ENCODE assay signal across 10 cellular contexts in genomic region chr4:143358419-143358818, GRCh38. TPM values are rescaled to one million over a fixed set of nuclear protein-coding genes. Genes with fewer than 3 reads are reported as not detected.
A peak's percentile ranks its signal among the peaks of the same experiment; 100 is the strongest.
DNase-seq lines count a peak whose midpoint lies in the region; ATAC-seq and TF ChIP-seq lines count a peak whose summit lies in the region.
"Had no signal": no experiment of that assay in that cellular context is flagged by ENCODE, and none has a peak within 500 bp of the region (broad histone marks: within the 10 kb centered on the region; RNA-seq: fewer than 3 reads in every experiment).

No MANE protein-coding gene starts in this region.

- no peaks in the 10 kb centered on the region for H3K27me3 Mint-ChIP-seq in osteocyte (ENCODE audit: unreplicated experiment)

- intact Hi-C loops in A673 (cut with micrococcal nuclease; ENCODE audit: unreplicated experiment) (loop anchor here (2.0 kb wide), 2 partner anchors 22 to 56 kb away; partner anchors contain the start of gene GAB1), dorsolateral prefrontal cortex (cut with DNase I) (no loop called here)

- peaks cover 12% of the 10 kb centered on the region; the same call in 1 of the 2 replicates for H3F3A ChIP-seq in Loucy (ENCODE audit: low read depth)

- no peak for ATAC-seq in GM19455 (IDR thresholded peaks at IDR 0.05; ENCODE audit: unreplicated experiment)

- H3K36me3 Mint-ChIP-seq in osteocyte (ENCODE audit: unreplicated experiment) = no peaks in the 10 kb centered on the region

- CTCF ChIA-PET in A673 (lab: Charles Lee) = no interaction called here

- H3K4me3 ChIP-seq in A673 (ENCODE audit: low read depth, low read length, poor library complexity, severe bottlenecking) (peak overlapping the region; percentile 21), Loucy (ENCODE audit: low read length, poor library complexity, severe bottlenecking) (peak overlapping the region; percentile 74), dorsolateral prefrontal cortex (peak overlapping the region in 9 of 59 donors; percentile 0 to 33 (median 21))

- POLR2A ChIA-PET in A673 (lab: Charles Lee; ENCODE audit: low non-redundant PET) = interaction anchor here (0.6 kb wide), 2 partner anchors 67 to 131 kb away, joined by 4 to 5 read pairs; no protein-coding TSS in a partner anchor

- H2AFZ ChIP-seq in Loucy (ENCODE audit: low read length) = no peak overlapping the region

- H3K27ac Mint-ChIP-seq in osteocyte (ENCODE audit: unreplicated experiment) = peak overlapping the region; percentile 80
- H3K27ac Mint-ChIP-seq: T-helper 17 cell had no signal

- H3K4me2 ChIP-seq in Loucy (ENCODE audit: low read depth, low read length, poor library complexity, severe bottlenecking) = peak overlapping the region; percentile 92

- peaks cover 78% of the 10 kb centered on the region for H3K79me2 ChIP-seq in Loucy (ENCODE audit: insufficient read depth, low read length)

- H4K20me1 ChIP-seq in Loucy (ENCODE audit: insufficient read depth, low read length, poor library complexity, severe bottlenecking) = peaks cover 4% of the 10 kb centered on the region

- H3K9me3 Mint-ChIP-seq in osteocyte (ENCODE audit: unreplicated experiment) = no peaks in the 10 kb centered on the region

- DNase-seq in A673 (ENCODE audit: low spot score) (no peak), dorsolateral prefrontal cortex (no peak), osteocyte (ENCODE audit: extremely low spot score, unreplicated experiment) (no peak), NCI-H2081 treated with DMSO at 0.1 percent for 48 hours (lab: John Stamatoyannopoulos, UW) (no peak), DMS114 treated with DMSO at 0.1 percent for 48 hours (lab: John Stamatoyannopoulos, UW; ENCODE audit: unreplicated experiment) (no peak), NCI-H1092 (lab: John Stamatoyannopoulos, UW) (no peak)
- DNase-seq: NK-92 treated with Interleukin-12 subunit alpha and Interleukin-12 subunit beta, amount 100 ng/mL, for 24 hours; T-helper 17 cell had no signal

- H3K9me3 ChIP-seq in A673 (ENCODE audit: low read depth, low read length, poor library complexity, severe bottlenecking) = no peaks in the 10 kb centered on the region
- no peaks in the 10 kb centered on the region for H3K9me3 ChIP-seq in Loucy (ENCODE audit: insufficient read depth, low read depth, low read length)

- H3K9me2 ChIP-seq in Loucy (replicated peaks; ENCODE audit: low read depth, low read length) = no peaks in the 10 kb centered on the region

- peaks cover 76% of the 10 kb centered on the region for H3K4me1 Mint-ChIP-seq in osteocyte (ENCODE audit: unreplicated experiment)

- peak overlapping the region; percentile 75 for H3K9ac ChIP-seq in Loucy (ENCODE audit: low read depth, low read length, poor library complexity, severe bottlenecking)

- TF ChIP-seq CTCF in A673 (conservative IDR thresholded peaks at IDR 0.05; ENCODE audit: low read depth, low read length) (no peak), Loucy (conservative IDR thresholded peaks at IDR 0.05; ENCODE audit: low read length) (no peak), dorsolateral prefrontal cortex (IDR thresholded peaks at IDR 0.05 in 54 of 56, conservative IDR thresholded peaks at IDR 0.05 in 2 of 56; ENCODE audit: low read depth in 1 of 56, partially characterized antibody in 56 of 56) (no peak), osteocyte (IDR thresholded peaks at IDR 0.05) (no peak)

- peaks cover 91% of the 10 kb centered on the region for H3K4me1 ChIP-seq in A673 (ENCODE audit: insufficient read depth, low read length, poor library complexity, severe bottlenecking)
- H3K4me1 ChIP-seq in Loucy (ENCODE audit: insufficient read depth, low read length, poor library complexity, severe bottlenecking) = peaks cover 81% of the 10 kb centered on the region

- no peaks in the 10 kb centered on the region for H3K27me3 ChIP-seq in A673 (replicated peaks; ENCODE audit: insufficient read depth, low read depth, low read length, poor library complexity)
- H3K27me3 ChIP-seq in Loucy (ENCODE audit: insufficient read depth, low read length, poor library complexity, severe bottlenecking) = no peaks in the 10 kb centered on the region
- no peaks in the 10 kb centered on the region for H3K27me3 ChIP-seq in dorsolateral prefrontal cortex

- TSS peak; percentile 85 for BruUV-seq in A673 (replicated peaks; lab: Mats Ljungman, UMichigan)

- no peak overlapping the region for H3K4me3 Mint-ChIP-seq in osteocyte (ENCODE audit: unreplicated experiment)

- H3K36me3 ChIP-seq in A673 (ENCODE audit: insufficient read depth, low read length, poor library complexity, severe bottlenecking) = no peaks in the 10 kb centered on the region
- no peaks in the 10 kb centered on the region for H3K36me3 ChIP-seq in Loucy (ENCODE audit: insufficient read depth, low read length)

- H3K27ac ChIP-seq in A673 (ENCODE audit: low read depth, low read length, poor library complexity, severe bottlenecking) = peak overlapping the region; percentile 96
- peak overlapping the region in 48 of 59 donors; percentile 0 to 84 (median 63) for H3K27ac ChIP-seq in dorsolateral prefrontal cortex

RNA-seq across cellular contexts. Expression of gene GAB1, which starts 21.7 kb away (rescaled TPM):
- total RNA-seq in A673 (2021) = 27.6 and 32.8 TPM in 2 replicates
- total RNA-seq in dorsolateral prefrontal cortex = 100 to 1,000 TPM in 85 of 120 experiments, 10 to 100 TPM in 35; 58.5 to 257 (median 116) TPM
- 32.6 and 40.0 TPM in 2 replicates for total RNA-seq in osteocyte
